20 cellular contexts compared by ENCODE assay signal in genomic region chr17:2566056-2566455, GRCh38. TPM values are rescaled to one million over a fixed set of nuclear protein-coding genes. Genes with fewer than 3 reads are reported as not detected.
A peak's percentile ranks its signal among the peaks of the same experiment; 100 is the strongest.
DNase-seq lines count a peak whose midpoint lies in the region; ATAC-seq, FAIRE-seq and TF ChIP-seq lines count a peak whose summit lies in the region.
"Had no signal": no experiment of that assay in that cellular context is flagged by ENCODE, and none has a peak within 500 bp of the region (broad histone marks: within the 10 kb centered on the region; RNA-seq: fewer than 3 reads in every experiment).

No MANE protein-coding gene starts in this region.

- no peaks in the 10 kb centered on the region for H3K27me3 ChIP-seq in HepG2 (ENCODE audit: control insufficient read depth in 1 of 2, insufficient read depth in 2 of 2, low read length in 2 of 2)
- no peaks in the 10 kb centered on the region for H3K27me3 ChIP-seq in right lobe of liver
- no peaks in the 10 kb centered on the region for H3K27me3 ChIP-seq in RWPE2 (ENCODE audit: insufficient read depth, poor library complexity, severe bottlenecking)
- H3K27me3 ChIP-seq: BLaER1 had no signal

- CTCF ChIA-PET in HepG2 (lab: Yijun Ruan, JAX; ENCODE audit: low intra/inter-chr PET ratio, low total read pairs), result no interaction called here

- no peak for FAIRE-seq in HepG2 (lab: Jason Lieb, UNC)
- FAIRE-seq: G401.6, GM19239, H54 had no signal

- BruUV-seq in HepG2 (replicated peaks; lab: Mats Ljungman, UMichigan), result no TSS peak

- H3K4me1 Mint-ChIP-seq in chondrocyte (ENCODE audit: low read depth), result no peaks in the 10 kb centered on the region
- H3K4me1 Mint-ChIP-seq in effector memory CD8-positive, alpha-beta T cell (ENCODE audit: low read depth in 2 of 2), result no peaks in the 10 kb centered on the region

- no peak for TF ChIP-seq RAD21 in HepG2 (CRISPR knock-in tag; IDR thresholded peaks at IDR 0.05)

- no peaks in the 10 kb centered on the region for H4K20me1 ChIP-seq in HepG2 (ENCODE audit: insufficient read depth, low read length)
- H4K20me1 ChIP-seq: BLaER1 had no signal

- H3K27ac Mint-ChIP-seq in chondrocyte (ENCODE audit: unreplicated experiment), result no peak overlapping the region
- H3K27ac Mint-ChIP-seq in effector memory CD8-positive, alpha-beta T cell, result no peak overlapping the region
- H3K27ac Mint-ChIP-seq: B cell; CD4-positive, CD25-positive, alpha-beta regulatory T cell; CD8-positive, alpha-beta T cell; HFFc6 had no signal

- H3K9me3 ChIP-seq in HepG2 (ENCODE audit: low read length) (peaks cover 2% of the 10 kb centered on the region; the same call in 1 of the 2 replicates), right lobe of liver (no peaks in the 10 kb centered on the region), RWPE2 (ENCODE audit: severe bottlenecking) (no peaks in the 10 kb centered on the region)

- DNase-seq in HepG2 (ENCODE audit: low spot score) (no peak), right lobe of liver (no peak), RWPE2 (ENCODE audit: low spot score) (no peak), chondrocyte (ENCODE audit: low spot score) (peak; percentile 4)
- DNase-seq in effector memory CD8-positive, alpha-beta T cell, result no peak
- DNase-seq: Caco-2; CD4-positive, CD25-positive, alpha-beta regulatory T cell; CD8-positive, alpha-beta T cell; DMS153; DND-41; GOT3; HFFc6 had no signal

- 14% methylated on average over 3 of the region's 3 CpGs for WGBS in HepG2 (ENCODE audit: low lambda C conversion rate)
- 73% methylated on average over 2 of the region's 3 CpGs for WGBS in right lobe of liver (ENCODE audit: insufficient coverage, low coverage, low lambda C conversion rate, missing lambda C conversion rate)

- H3K79me2 ChIP-seq in HepG2 (ENCODE audit: insufficient read depth, low read length), result no peaks in the 10 kb centered on the region

- H3K4me3 Mint-ChIP-seq in chondrocyte (ENCODE audit: unreplicated experiment), result no peak overlapping the region
- H3K4me3 Mint-ChIP-seq in effector memory CD8-positive, alpha-beta T cell, result no peak overlapping the region
- H3K4me3 Mint-ChIP-seq: B cell; CD4-positive, CD25-positive, alpha-beta regulatory T cell; CD8-positive, alpha-beta T cell; HFFc6 had no signal

- ATAC-seq in HepG2 (no peak), right lobe of liver (no peak), RWPE2 (ENCODE audit: low read depth) (no peak), GM21528 (IDR thresholded peaks at IDR 0.05; ENCODE audit: low FRiP score, unreplicated experiment) (no peak)
- ATAC-seq in effector memory CD8-positive, alpha-beta T cell (replicated peaks), result no peak
- ATAC-seq: CD8-positive, alpha-beta T cell had no signal

- H3K4me3 ChIP-seq in HepG2 (replicated peaks in 1 of 3; ENCODE audit: insufficient read depth in 1 of 3, low read depth in 2 of 3, low read length in 3 of 3), result no peak overlapping the region
- no peak overlapping the region for H3K4me3 ChIP-seq in right lobe of liver
- no peak overlapping the region for H3K4me3 ChIP-seq in RWPE2 (ENCODE audit: severe bottlenecking)
- H3K4me3 ChIP-seq: BLaER1, HAP-1 had no signal

- intact Hi-C loops in HepG2 (cut with micrococcal nuclease; ENCODE audit: unreplicated experiment) (no loop called here), right lobe of liver (cut with DNase I) (no loop called here)

- H3K36me3 ChIP-seq in HepG2 (replicated peaks in 1 of 2; ENCODE audit: control insufficient read depth in 1 of 2, insufficient read depth in 2 of 2, low read length in 2 of 2), result no peaks in the 10 kb centered on the region
- no peaks in the 10 kb centered on the region for H3K36me3 ChIP-seq in right lobe of liver
- no peaks in the 10 kb centered on the region for H3K36me3 ChIP-seq in RWPE2 (ENCODE audit: low read depth)
- H3K36me3 ChIP-seq: BLaER1, HAP-1 had no signal

- TF ChIP-seq POLR2A in HepG2 (IDR thresholded peaks at IDR 0.05; ENCODE audit: insufficient read depth in 1 of 2, low read depth in 2 of 2, low read length in 2 of 2) (no peak), right lobe of liver (IDR thresholded peaks at IDR 0.05) (no peak)

- TF ChIP-seq EP300 in HepG2 (IDR thresholded peaks at IDR 0.05; ENCODE audit: low read depth in 2 of 2, low read length in 2 of 2) (no peak), HepG2 (CRISPR knock-in tag; IDR thresholded peaks at IDR 0.05; ENCODE audit: borderline replicate concordance) (no peak)

- H3K9ac ChIP-seq in HepG2 (ENCODE audit: insufficient read depth, low read depth, low read length), result no peak overlapping the region
- H3K9ac ChIP-seq: BLaER1 had no signal

- TF ChIP-seq CTCF in HepG2 (CRISPR knock-in tag; IDR thresholded peaks at IDR 0.05) (no peak), right lobe of liver (IDR thresholded peaks at IDR 0.05) (no peak), RWPE2 (IDR thresholded peaks at IDR 0.05; ENCODE audit: poor library complexity, severe bottlenecking) (no peak), chondrocyte (IDR thresholded peaks at IDR 0.05) (no peak)

- peaks cover 10% of the 10 kb centered on the region for H3K4me1 ChIP-seq in HepG2 (ENCODE audit: insufficient read depth, low read length)
- no peaks in the 10 kb centered on the region for H3K4me1 ChIP-seq in right lobe of liver
- H3K4me1 ChIP-seq in RWPE2 (ENCODE audit: insufficient read depth, poor library complexity, severe bottlenecking), result peaks cover 22% of the 10 kb centered on the region
- H3K4me1 ChIP-seq: BLaER1 had no signal

- H3K9me3 Mint-ChIP-seq in chondrocyte (ENCODE audit: low read depth), result peaks cover 2% of the 10 kb centered on the region
- H3K9me3 Mint-ChIP-seq in effector memory CD8-positive, alpha-beta T cell, result no peaks in the 10 kb centered on the region
- H3K9me3 Mint-ChIP-seq: CD8-positive, alpha-beta T cell had no signal

- peaks cover 9% of the 10 kb centered on the region for H3K27me3 Mint-ChIP-seq in chondrocyte (ENCODE audit: low read depth)
- H3K27me3 Mint-ChIP-seq in effector memory CD8-positive, alpha-beta T cell, result peaks cover 15 to 28% of the 10 kb centered on the region in 2 donors

- no peak overlapping the region for H2AFZ ChIP-seq in HepG2 (ENCODE audit: low read length)

- H3K36me3 Mint-ChIP-seq in chondrocyte (ENCODE audit: low read depth), result no peaks in the 10 kb centered on the region
- no peaks in the 10 kb centered on the region for H3K36me3 Mint-ChIP-seq in effector memory CD8-positive, alpha-beta T cell (ENCODE audit: insufficient read depth)
- H3K36me3 Mint-ChIP-seq: CD4-positive, CD25-positive, alpha-beta regulatory T cell; CD8-positive, alpha-beta T cell had no signal

- POLR2A ChIA-PET in HepG2 (lab: Yijun Ruan, JAX), result no interaction called here

- no peak overlapping the region for H3K4me2 ChIP-seq in HepG2 (ENCODE audit: low read depth, low read length)
- H3K4me2 ChIP-seq: BLaER1 had no signal

- no peak overlapping the region for H3K27ac ChIP-seq in HepG2 (ENCODE audit: extremely low read length, insufficient read depth, low read length)
- no peak overlapping the region for H3K27ac ChIP-seq in right lobe of liver
- H3K27ac ChIP-seq in RWPE2 (ENCODE audit: poor library complexity, severe bottlenecking), result peak overlapping the region; percentile 90
- H3K27ac ChIP-seq: BLaER1, C4-2B had no signal

- in situ Hi-C loops in HepG2 (cut with HindIII; ENCODE audit: extremely low pct_ligation_motif_present, low pct_unique_long_range_greater_than_20kb), result no loop called here

RNA-seq across cellular contexts. Expression of gene PAFAH1B1, which starts 27.4 kb away (rescaled TPM):
- total RNA-seq in HepG2 (2016; rRNA removed; fragmentation: Illumina TruSeq; extraction: Trizol) (64.9 and 93.8 TPM in 2 replicates), right lobe of liver (10 to 100 TPM; 32.6 to 69.9 (median 42.2) TPM), chondrocyte (150 to 151 TPM (median 151 TPM) in 3 replicates)
- total RNA-seq in HepG2 (2016; cell fraction: cytosol; rRNA removed; fragmentation: Illumina TruSeq; extraction: Trizol; ENCODE audit: low read depth), result 25.0 and 28.0 TPM in 2 replicates
- total RNA-seq in HepG2 (2016; cell fraction: insoluble cytoplasmic fraction; rRNA removed; fragmentation: Illumina TruSeq; extraction: Trizol), result 64.0 and 82.0 TPM in 2 replicates
- total RNA-seq in HepG2 (2016; cell fraction: membrane; rRNA removed; fragmentation: Illumina TruSeq; extraction: Trizol), result 28.1 and 42.3 TPM in 2 replicates
- total RNA-seq in HepG2 (2016; cell fraction: nucleus; rRNA removed; fragmentation: Illumina TruSeq; extraction: Trizol), result 32.7 and 40.0 TPM in 2 replicates
- polyA plus RNA-seq in HepG2 (2011; rRNA removed), result 35.9 and 46.0 TPM in 2 replicates
- polyA plus RNA-seq in HepG2 (2011; cell fraction: cytosol; rRNA removed), result 20.0 and 28.0 TPM in 2 replicates
- 20.1 and 28.1 TPM in 2 replicates for polyA plus RNA-seq in HepG2 (2011; cell fraction: nucleus; rRNA removed)
- 59.7 and 61.2 TPM in 2 replicates for polyA plus RNA-seq in HepG2 (2012)
- polyA plus RNA-seq in HepG2 (2016; cell fraction: cytosol; fragmentation: Illumina TruSeq; extraction: Trizol; ENCODE audit: low read depth), result 15.1 and 21.5 TPM in 2 replicates
- 80.8 and 92.4 TPM in 2 replicates for polyA plus RNA-seq in HepG2 (2016; cell fraction: insoluble cytoplasmic fraction; fragmentation: Illumina TruSeq; extraction: Trizol; ENCODE audit: low read depth)
- polyA plus RNA-seq in HepG2 (2016; cell fraction: membrane; fragmentation: Illumina TruSeq; extraction: Trizol; ENCODE audit: low read depth), result 21.9 and 31.1 TPM in 2 replicates
- 58.0 and 61.2 TPM in 2 replicates for polyA plus RNA-seq in HepG2 (2016; cell fraction: nucleus; fragmentation: Illumina TruSeq; extraction: Trizol; ENCODE audit: insufficient read depth, low read depth)
- polyA minus RNA-seq in HepG2 (2011; rRNA and poly(A)+ RNA removed; ENCODE audit: low replicate concordance), result 45.1 and 73.6 TPM in 2 replicates
- 28.9 and 44.8 TPM in 2 replicates for polyA minus RNA-seq in HepG2 (2011; cell fraction: cytosol; rRNA and poly(A)+ RNA removed)
- 38.7 and 39.8 TPM in 2 replicates for polyA minus RNA-seq in HepG2 (2011; cell fraction: nucleus; rRNA and poly(A)+ RNA removed)

RNA-seq across cellular contexts. Expression of gene METTL16, which starts 54.4 kb away (rescaled TPM):
- 18.5 and 28.9 TPM in 2 replicates for total RNA-seq in HepG2 (2016; rRNA removed; fragmentation: Illumina TruSeq; extraction: Trizol)
- total RNA-seq in HepG2 (2016; cell fraction: cytosol; rRNA removed; fragmentation: Illumina TruSeq; extraction: Trizol; ENCODE audit: low read depth), result 3.7 and 4.1 TPM in 2 replicates
- total RNA-seq in HepG2 (2016; cell fraction: insoluble cytoplasmic fraction; rRNA removed; fragmentation: Illumina TruSeq; extraction: Trizol), result 21.0 and 29.4 TPM in 2 replicates
- total RNA-seq in HepG2 (2016; cell fraction: membrane; rRNA removed; fragmentation: Illumina TruSeq; extraction: Trizol), result 8.5 and 9.2 TPM in 2 replicates
- 24.8 and 35.3 TPM in 2 replicates for total RNA-seq in HepG2 (2016; cell fraction: nucleus; rRNA removed; fragmentation: Illumina TruSeq; extraction: Trizol)
- 10.5 and 11.6 TPM in 2 replicates for polyA plus RNA-seq in HepG2 (2011; rRNA removed)
- 7.2 and 10.1 TPM in 2 replicates for polyA plus RNA-seq in HepG2 (2011; cell fraction: cytosol; rRNA removed)
- polyA plus RNA-seq in HepG2 (2011; cell fraction: nucleus; rRNA removed), result 9.0 and 9.8 TPM in 2 replicates
- polyA plus RNA-seq in HepG2 (2012), result 9.2 and 11.4 TPM in 2 replicates
- 2.3 and 2.8 TPM in 2 replicates for polyA plus RNA-seq in HepG2 (2016; cell fraction: cytosol; fragmentation: Illumina TruSeq; extraction: Trizol; ENCODE audit: low read depth)
- polyA plus RNA-seq in HepG2 (2016; cell fraction: insoluble cytoplasmic fraction; fragmentation: Illumina TruSeq; extraction: Trizol; ENCODE audit: low read depth), result 23.7 and 23.9 TPM in 2 replicates
- 4.7 and 6.0 TPM in 2 replicates for polyA plus RNA-seq in HepG2 (2016; cell fraction: membrane; fragmentation: Illumina TruSeq; extraction: Trizol; ENCODE audit: low read depth)
- polyA plus RNA-seq in HepG2 (2016; cell fraction: nucleus; fragmentation: Illumina TruSeq; extraction: Trizol; ENCODE audit: insufficient read depth, low read depth), result 25.7 and 28.3 TPM in 2 replicates
- 15.4 and 29.1 TPM in 2 replicates for polyA minus RNA-seq in HepG2 (2011; rRNA and poly(A)+ RNA removed; ENCODE audit: low replicate concordance)
- polyA minus RNA-seq in HepG2 (2011; cell fraction: cytosol; rRNA and poly(A)+ RNA removed), result 7.4 and 8.2 TPM in 2 replicates
- polyA minus RNA-seq in HepG2 (2011; cell fraction: nucleus; rRNA and poly(A)+ RNA removed), result 36.6 and 37.7 TPM in 2 replicates
- total RNA-seq in right lobe of liver, result 10 to 100 TPM in 1 of 6 experiments, 1 to 10 TPM in 5; 8.4 to 12.1 (median 9.3) TPM
- total RNA-seq in chondrocyte, result 18.0 to 23.2 TPM (median 21.2 TPM) in 3 replicates
